9 cellular contexts compared by ENCODE assay signal in the genomic region with DNA sequence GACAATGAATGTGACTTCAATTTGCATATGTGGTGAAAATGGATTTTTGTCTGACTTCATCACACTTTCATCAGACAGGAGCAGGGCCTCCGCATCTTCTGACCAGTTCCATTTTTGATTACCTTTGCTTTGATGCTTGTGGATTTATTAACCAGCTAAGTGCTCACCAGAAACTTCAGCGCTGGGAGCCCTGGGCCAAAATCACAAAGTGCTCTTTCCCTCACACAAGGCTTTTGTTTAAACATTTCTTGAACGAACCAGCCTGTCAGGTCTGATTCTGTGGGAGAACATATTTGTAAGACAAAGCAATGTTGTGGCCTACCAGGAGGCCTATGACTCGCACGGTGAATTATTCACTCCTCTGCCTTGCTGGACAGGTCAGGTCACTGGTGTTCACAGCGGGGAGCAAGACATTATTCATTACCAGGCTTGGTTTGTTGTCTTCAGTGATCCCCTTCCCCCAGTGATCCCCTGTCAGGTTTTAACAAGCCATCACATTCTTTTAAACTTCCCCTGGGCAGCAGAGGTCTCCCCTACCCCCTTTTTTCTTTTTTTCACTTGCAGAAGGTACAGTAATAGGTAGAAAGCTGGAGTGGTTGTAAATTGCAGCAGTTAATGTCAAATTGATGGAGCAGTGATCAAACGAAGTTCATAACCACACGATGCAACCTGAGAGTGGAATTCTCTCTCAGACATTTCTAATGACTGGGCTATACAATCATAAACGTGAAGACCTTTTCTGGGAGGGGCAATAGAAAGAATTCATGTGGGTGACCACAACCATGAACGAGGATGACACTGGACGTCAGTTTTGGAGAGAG.
A peak's percentile ranks its signal among the peaks of the same experiment; 100 is the strongest.
DNase-seq lines count a peak whose midpoint lies in the region; FAIRE-seq and TF ChIP-seq lines count a peak whose summit lies in the region.
"Had no signal": no experiment of that assay in that cellular context is flagged by ENCODE, and none has a peak within 500 bp of the region (broad histone marks: within the 10 kb centered on the region; RNA-seq: fewer than 3 reads in every experiment).

No MANE protein-coding gene starts in this region.

- H3K4me2 ChIP-seq in hepatocyte: peak overlapping the region; percentile 5

- no peaks in the 10 kb centered on the region for H3K27me3 ChIP-seq in hepatocyte

- H4K20me1 ChIP-seq in hepatocyte (ENCODE audit: insufficient read depth, poor library complexity, severe bottlenecking): no peaks in the 10 kb centered on the region

- H3K4me3 ChIP-seq in hepatocyte (no peak overlapping the region), kidney (ENCODE audit: low read length in 2 of 2) (no peak overlapping the region)

- no peak overlapping the region for H2AFZ ChIP-seq in hepatocyte

- WGBS in hepatocyte (ENCODE audit: low lambda C conversion rate, missing lambda C conversion rate): 30% methylated on average over 11 of the region's 11 CpGs

- TF ChIP-seq POLR2A in H54 (IDR thresholded peaks at IDR 0.05; ENCODE audit: low read depth, low read length): no peak

- H3K79me2 ChIP-seq in hepatocyte: no peaks in the 10 kb centered on the region

- H3K27ac ChIP-seq in hepatocyte (peak overlapping the region; percentile 1), kidney (ENCODE audit: low read depth in 2 of 2, low read length in 2 of 2) (no peak overlapping the region)

- no peaks in the 10 kb centered on the region for H3K9me2 ChIP-seq in hepatocyte (replicated peaks; ENCODE audit: insufficient read depth)

- H3K9ac ChIP-seq in kidney (ENCODE audit: low read length in 2 of 2): no peak overlapping the region

- intact Hi-C loops in kidney (cut with DNase I): no loop called here

- TF ChIP-seq CTCF in hepatocyte (IDR thresholded peaks at IDR 0.05; ENCODE audit: poor library complexity) (no peak), kidney (IDR thresholded peaks at IDR 0.05; ENCODE audit: borderline replicate concordance, extremely low read depth, insufficient read depth) (no peak)

- DNase-seq in A172 (ENCODE audit: low spot score) (peak; percentile 97), H54 (ENCODE audit: insufficient read length, low spot score) (peak; percentile 48), RKO (ENCODE audit: low spot score) (peak; percentile 14), hepatocyte (ENCODE audit: low spot score) (peak; percentile 41), NCI-H2107 (lab: John Stamatoyannopoulos, UW) (no peak), kidney (no peak), RPMI8226 (no peak), globus pallidus (ENCODE audit: low spot score) (no peak)
- DNase-seq: activated CD4-positive, alpha-beta T cell treated with anti-CD3 and anti-CD28 coated beads, Interleukin-2, amount 50 U/mL, for 48 hours had no signal

- H3K9me3 ChIP-seq in hepatocyte (ENCODE audit: low read depth) (no peaks in the 10 kb centered on the region), kidney (ENCODE audit: control insufficient read depth in 1 of 2, low read length in 2 of 2) (no peaks in the 10 kb centered on the region)

- FAIRE-seq in H54 (lab: Jason Lieb, UNC): peak; percentile 100
- FAIRE-seq in kidney (lab: Jason Lieb, UNC): no peak

- H3K4me1 ChIP-seq in hepatocyte (ENCODE audit: insufficient read depth) (peaks cover 20% of the 10 kb centered on the region), kidney (ENCODE audit: control insufficient read depth in 1 of 2, insufficient read depth in 1 of 2, low read depth in 1 of 2, low read length in 2 of 2) (peaks cover 2 to 5% of the 10 kb centered on the region in 2 donors)

- H3K36me3 ChIP-seq in hepatocyte (replicated peaks; ENCODE audit: insufficient read depth, low read depth): no peaks in the 10 kb centered on the region
- no peaks in the 10 kb centered on the region for H3K36me3 ChIP-seq in kidney (ENCODE audit: control insufficient read depth in 1 of 2, insufficient read depth in 2 of 2, low read length in 2 of 2)

Comparison
In these comparisons a context has a peak if more than half of its experiments do, and no peak if none do; other contexts are left out.
1. DNase-seq: peak in A172 (single experiment), H54 (single experiment), RKO (single experiment) and hepatocyte (single experiment); none in NCI-H2107 (single experiment), kidney (single experiment), RPMI8226 (single experiment) and globus pallidus (single experiment).